26 cellular contexts compared by ENCODE assay signal in the genomic region with DNA sequence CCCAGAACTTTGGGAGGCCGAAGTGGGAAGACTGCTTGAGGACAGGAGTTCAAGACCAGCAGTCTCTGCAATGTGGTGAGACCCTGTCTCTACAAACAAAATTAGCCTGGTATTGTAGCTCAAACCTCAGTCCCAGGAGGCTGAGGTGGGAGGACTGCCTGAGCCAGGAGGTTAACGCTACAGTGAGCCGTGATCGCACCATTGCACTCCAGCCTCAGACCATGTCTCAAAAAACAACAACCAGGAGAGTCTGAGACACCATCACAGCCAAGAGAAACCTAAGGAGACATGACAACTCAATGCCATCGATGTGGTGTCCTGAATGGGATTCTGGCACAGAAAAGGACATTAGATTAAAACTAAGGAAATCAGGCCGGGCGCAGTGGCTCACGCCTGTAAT. TPM values are rescaled to one million over a fixed set of nuclear protein-coding genes. Genes with fewer than 3 reads are reported as not detected.
DNase-seq lines count a peak whose midpoint lies in the region; ATAC-seq, FAIRE-seq and TF ChIP-seq lines count a peak whose summit lies in the region.
"Had no signal": no experiment of that assay in that cellular context is flagged by ENCODE, and none has a peak within 500 bp of the region (broad histone marks: within the 10 kb centered on the region; RNA-seq: fewer than 3 reads in every experiment).

No MANE protein-coding gene starts in this region.

- no peak for TF ChIP-seq EP300 in K562 (IDR thresholded peaks at IDR 0.05; ENCODE audit: low read length)

- no peak for ATAC-seq in K562
- no peak for ATAC-seq in stimulated activated memory B cell treated with anti-CD40 and anti-IgM and Interleukin-4, amounts not matched to agents 10 μg/mL and 1 μg/mL and 100 μg/mL, for 72 hours
- ATAC-seq in effector memory CD8-positive, alpha-beta T cell (replicated peaks), result no peak
- ATAC-seq: A549, GM12878, GM23338 had no signal

- H3K36me3 Mint-ChIP-seq in stimulated activated memory B cell treated with anti-CD40 and anti-IgM and Interleukin-4, amounts not matched to agents 10 μg/mL and 1 μg/mL and 100 μg/mL, for 72 hours, result no peaks in the 10 kb centered on the region
- H3K36me3 Mint-ChIP-seq in effector memory CD8-positive, alpha-beta T cell (ENCODE audit: insufficient read depth), result no peaks in the 10 kb centered on the region
- H3K36me3 Mint-ChIP-seq: CD8-positive, alpha-beta memory T cell had no signal

- H3K4ac ChIP-seq in neuronal stem cell (ENCODE audit: low read length), result no peak overlapping the region

- no peaks in the 10 kb centered on the region for H3K79me1 ChIP-seq in neuronal stem cell (ENCODE audit: low read depth, low read length)

- no peak overlapping the region for H2BK15ac ChIP-seq in neuronal stem cell (ENCODE audit: low read length)

- H2AFZ ChIP-seq in K562 (ENCODE audit: low read depth, low read length), result peak overlapping the region; percentile 14; the same call in 1 of the 2 replicates
- no peak overlapping the region for H2AFZ ChIP-seq in neuronal stem cell (ENCODE audit: low read length)
- H2AFZ ChIP-seq: GM23338 had no signal

- H3K27me3 ChIP-seq in BLaER1, result no peaks in the 10 kb centered on the region
- H3K27me3 ChIP-seq in K562 (ENCODE audit: control insufficient read depth in 2 of 2, insufficient read depth in 2 of 2, low read length in 2 of 2), result no peaks in the 10 kb centered on the region
- H3K27me3 ChIP-seq in neuronal stem cell (ENCODE audit: control insufficient read depth in 3 of 3, insufficient read depth in 3 of 3, low read depth in 1 of 3, low read length in 3 of 3), result no peaks in the 10 kb centered on the region
- H3K27me3 ChIP-seq: BE2C had no signal

- no peak for TF ChIP-seq CTCF in K562 (IDR thresholded peaks at IDR 0.05 in 2 of 3, conservative IDR thresholded peaks at IDR 0.05 in 1 of 3; ENCODE audit: insufficient read depth in 2 of 3, low read depth in 1 of 3, low read length in 3 of 3)

- no peaks in the 10 kb centered on the region for H3K36me3 ChIP-seq in BLaER1
- H3K36me3 ChIP-seq in K562 (ENCODE audit: control insufficient read depth, insufficient read depth, low read length), result no peaks in the 10 kb centered on the region
- H3K36me3 ChIP-seq in neuronal stem cell (replicated peaks in 1 of 2; ENCODE audit: control insufficient read depth in 2 of 2, insufficient read depth in 2 of 2, low read length in 2 of 2), result peaks cover 0 to 2% of the 10 kb centered on the region in 2 donors
- H3K36me3 ChIP-seq: BE2C, HAP-1 had no signal

- H3K9ac ChIP-seq in BLaER1 (no peak overlapping the region), K562 (ENCODE audit: insufficient read depth in 1 of 2, low read depth in 2 of 2, low read length in 2 of 2) (no peak overlapping the region), neuronal stem cell (ENCODE audit: low read depth, low read length, poor library complexity) (no peak overlapping the region)

- in situ Hi-C loops in K562 (cut with MboI), result no loop called here

- H4K20me1 ChIP-seq in BLaER1 (no peaks in the 10 kb centered on the region), K562 (replicated peaks; ENCODE audit: control insufficient read depth, insufficient read depth, low read length) (no peaks in the 10 kb centered on the region)

- no peaks in the 10 kb centered on the region for H3K79me2 ChIP-seq in K562 (ENCODE audit: control insufficient read depth, insufficient read depth, low read length)

- no peaks in the 10 kb centered on the region for H3K4me1 Mint-ChIP-seq in stimulated activated memory B cell treated with anti-CD40 and anti-IgM and Interleukin-4, amounts not matched to agents 10 μg/mL and 1 μg/mL and 100 μg/mL, for 72 hours
- H3K4me1 Mint-ChIP-seq in effector memory CD8-positive, alpha-beta T cell (ENCODE audit: low read depth in 2 of 2), result peaks cover 0 to 5% of the 10 kb centered on the region in 2 donors
- H3K4me1 Mint-ChIP-seq: CD8-positive, alpha-beta memory T cell had no signal

- no peak overlapping the region for H3K4me3 Mint-ChIP-seq in stimulated activated memory B cell treated with anti-CD40 and anti-IgM and Interleukin-4, amounts not matched to agents 10 μg/mL and 1 μg/mL and 100 μg/mL, for 72 hours
- H3K4me3 Mint-ChIP-seq in effector memory CD8-positive, alpha-beta T cell, result no peak overlapping the region
- H3K4me3 Mint-ChIP-seq: CD4-positive, alpha-beta T cell; CD8-positive, alpha-beta memory T cell; GM23338; HFFc6 had no signal

- H3K27ac Mint-ChIP-seq in stimulated activated memory B cell treated with anti-CD40 and anti-IgM and Interleukin-4, amounts not matched to agents 10 μg/mL and 1 μg/mL and 100 μg/mL, for 72 hours, result peak overlapping the region; percentile 13
- no peak overlapping the region for H3K27ac Mint-ChIP-seq in effector memory CD8-positive, alpha-beta T cell
- H3K27ac Mint-ChIP-seq: CD4-positive, alpha-beta T cell; CD8-positive, alpha-beta memory T cell; GM23338; HFFc6 had no signal

- WGBS in K562 (ENCODE audit: insufficient coverage, low coverage, missing lambda C conversion rate), result 73% methylated on average over 8 of the region's 8 CpGs
- WGBS in neuronal stem cell (ENCODE audit: extremely low coverage in 2 of 2, insufficient read length in 2 of 2, insufficient replicate concordance in 1 of 2), 2 donors, result no CpG with 5 or more reads among the region's 8 CpGs

- DNase-seq in K562 (ENCODE audit: extremely low read depth in 1 of 4, low spot score in 3 of 4) (no peak), neuronal stem cell (ENCODE audit: low spot score) (no peak), NCI-H146 treated with DMSO at 0.1 percent for 48 hours (lab: John Stamatoyannopoulos, UW; ENCODE audit: unreplicated experiment) (no peak)
- no peak for DNase-seq in effector memory CD8-positive, alpha-beta T cell
- DNase-seq in activated CD4-positive, alpha-beta T cell treated with anti-CD3 and anti-CD28 coated beads, Interleukin-2, amount 50 U/mL, for 1 hour, result no peak
- DNase-seq: 8988T; ACHN; AML-193; BE2C; CD4-positive, alpha-beta T cell; CD8-positive, alpha-beta memory T cell; DMS 273 treated with DMSO at 0.1 percent for 48 hours; DMS79; EL; GDM1; HFFc6 had no signal

- CTCF ChIA-PET in K562 (lab: Yijun Ruan, JAX; ENCODE audit: low intra/inter-chr PET ratio), result no interaction called here

- POLR2A ChIA-PET in K562 (lab: Yijun Ruan, JAX), result interaction anchor here (0.6 kb wide), 1 partner anchor 172 kb away, joined by 5 read pairs; no protein-coding TSS in a partner anchor

- H3K4me1 ChIP-seq in BLaER1 (peaks cover 28% of the 10 kb centered on the region), K562 (replicated peaks in 1 of 2; ENCODE audit: control insufficient read depth in 2 of 2, insufficient read depth in 2 of 2, low read length in 2 of 2) (peaks cover 5 to 12% of the 10 kb centered on the region in 2 experiments; a peak in 2 of 5 replicates), neuronal stem cell (ENCODE audit: control insufficient read depth in 2 of 2, insufficient read depth in 1 of 2, low read depth in 1 of 2, low read length in 2 of 2) (peaks cover 0 to 3% of the 10 kb centered on the region in 2 donors)
- H3K4me1 ChIP-seq: A549, BE2C, HAP-1 had no signal

- H3K4me2 ChIP-seq in BLaER1 (peak overlapping the region; percentile 43), K562 (ENCODE audit: insufficient read depth, low read length) (no peak overlapping the region), neuronal stem cell (ENCODE audit: insufficient read depth, low read length, poor library complexity, severe bottlenecking) (no peak overlapping the region)
- H3K4me2 ChIP-seq: A549, GM23338 had no signal

- no peaks in the 10 kb centered on the region for H3K9me3 Mint-ChIP-seq in stimulated activated memory B cell treated with anti-CD40 and anti-IgM and Interleukin-4, amounts not matched to agents 10 μg/mL and 1 μg/mL and 100 μg/mL, for 72 hours
- H3K9me3 Mint-ChIP-seq in effector memory CD8-positive, alpha-beta T cell, result no peaks in the 10 kb centered on the region
- H3K9me3 Mint-ChIP-seq: CD4-positive, alpha-beta T cell; CD8-positive, alpha-beta memory T cell; GM23338; HFFc6 had no signal

- H2AK5ac ChIP-seq in neuronal stem cell (ENCODE audit: low read depth, low read length), result no peak overlapping the region

- BruUV-seq in K562 (replicated peaks; lab: Mats Ljungman, UMichigan), result no TSS peak

- intact Hi-C loops in K562 (cut with micrococcal nuclease), result no loop called here

- peak overlapping the region; percentile 2 for H2BK12ac ChIP-seq in neuronal stem cell (ENCODE audit: low read length)

- no peak overlapping the region for H3K23ac ChIP-seq in neuronal stem cell (ENCODE audit: low read depth, low read length, poor library complexity)

- no peak overlapping the region for H4K91ac ChIP-seq in neuronal stem cell (ENCODE audit: low read depth, low read length, poor library complexity)

- FAIRE-seq in K562 (lab: Jason Lieb, UNC), result no peak
- FAIRE-seq: A549, D721Med, GM12878, GM18507, H54 had no signal

- no peaks in the 10 kb centered on the region for H3K9me3 ChIP-seq in BLaER1
- H3K9me3 ChIP-seq in K562 (replicated peaks; ENCODE audit: control insufficient read depth, insufficient read depth, low read depth, low read length), result no peaks in the 10 kb centered on the region
- peaks cover 0 to 3% of the 10 kb centered on the region in 2 donors for H3K9me3 ChIP-seq in neuronal stem cell (replicated peaks in 1 of 2; ENCODE audit: control insufficient read depth in 2 of 2, insufficient read depth in 1 of 2, low read depth in 1 of 2, low read length in 2 of 2)
- H3K9me3 ChIP-seq: A549, BE2C, HAP-1 had no signal

- H3K27ac ChIP-seq in BLaER1 (no peak overlapping the region), K562 (ENCODE audit: extremely low read depth, low read depth, low read length) (no peak overlapping the region), neuronal stem cell (replicated peaks; ENCODE audit: low read length) (no peak overlapping the region)
- H3K27ac ChIP-seq: A549, C4-2B had no signal

- H3K4me3 ChIP-seq in BLaER1, result no peak overlapping the region
- no peak overlapping the region for H3K4me3 ChIP-seq in K562
- H3K4me3 ChIP-seq in neuronal stem cell (ENCODE audit: low read length in 2 of 2), result no peak overlapping the region
- H3K4me3 ChIP-seq: A549, GM12878, GM23338, HAP-1 had no signal

- H3K9me1 ChIP-seq in K562 (ENCODE audit: control insufficient read depth, insufficient read depth, low read length), result no peaks in the 10 kb centered on the region

- TF ChIP-seq RAD21 in K562 (CRISPR knock-in tag; conservative IDR thresholded peaks at IDR 0.05 in 1 of 2, IDR thresholded peaks at IDR 0.05 in 1 of 2), result no peak

- H3K14ac ChIP-seq in neuronal stem cell (ENCODE audit: low read length), result no peak overlapping the region

- H2BK5ac ChIP-seq in neuronal stem cell (ENCODE audit: low read length), result no peak overlapping the region

- H3K27me3 Mint-ChIP-seq in stimulated activated memory B cell treated with anti-CD40 and anti-IgM and Interleukin-4, amounts not matched to agents 10 μg/mL and 1 μg/mL and 100 μg/mL, for 72 hours, result peaks cover 14% of the 10 kb centered on the region
- no peaks in the 10 kb centered on the region for H3K27me3 Mint-ChIP-seq in effector memory CD8-positive, alpha-beta T cell
- H3K27me3 Mint-ChIP-seq: CD4-positive, alpha-beta T cell had no signal

- H2BK120ac ChIP-seq in neuronal stem cell (ENCODE audit: low read depth, low read length), result no peak overlapping the region

- H4K8ac ChIP-seq in neuronal stem cell (ENCODE audit: low read depth, low read length), result no peak overlapping the region

- H3K18ac ChIP-seq in neuronal stem cell (ENCODE audit: low read length), result no peak overlapping the region

- TF ChIP-seq POLR2A in K562 (conservative IDR thresholded peaks at IDR 0.05), result no peak

RNA-seq across cellular contexts. Expression of a gene that starts 28.3 kb away (rescaled TPM):
- 208 and 244 TPM in 2 replicates for total RNA-seq in K562 (2011; cell fraction: chromatin; rRNA removed; ENCODE audit: low replicate concordance)
- total RNA-seq in K562 (2011; cell fraction: nucleolus; rRNA removed), result 95.6 and 101 TPM in 2 replicates
- 128 and 146 TPM in 2 replicates for total RNA-seq in K562 (2011; cell fraction: nucleoplasm; rRNA removed)
- total RNA-seq in K562 (2014; rRNA removed) (19.0 and 21.3 TPM in 2 replicates), K562 (2014; rRNA removed; fragmentation: Illumina TruSeq; extraction: Trizol) (22.3 and 23.4 TPM in 2 replicates), K562 (2015; rRNA removed; fragmentation: Illumina TruSeq; extraction: Trizol) (26.4 and 27.1 TPM in 2 replicates), K562 (2021) (37.9 and 39.3 TPM in 2 replicates)
- polyA plus RNA-seq in K562 (2011; rRNA removed) (19.0 and 30.7 TPM in 2 replicates), K562 (2014; fragmentation: Illumina TruSeq; extraction: Trizol) (35.1 and 37.7 TPM in 2 replicates), K562 (2014; fragmentation: Nextera tagmentation; extraction: Ambion mirVana) (1 to 10 TPM; 5.0 to 7.2 TPM), K562 (2014; rRNA removed) (19.8 and 21.3 TPM in 2 replicates)
- polyA plus RNA-seq in K562 (2011; cell fraction: cytosol; rRNA removed), result 23.8 and 26.0 TPM in 2 replicates
- polyA plus RNA-seq in K562 (2011; cell fraction: nucleus; rRNA removed), result 71.8 and 106 TPM in 2 replicates
- 25.1 and 26.1 TPM in 2 replicates for polyA plus RNA-seq in K562 (2012)
- polyA minus RNA-seq in K562 (2011; rRNA and poly(A)+ RNA removed), result 65.3 and 71.5 TPM in 2 replicates
- polyA minus RNA-seq in K562 (2011; cell fraction: cytosol; rRNA and poly(A)+ RNA removed), result 31.0 and 35.6 TPM in 2 replicates
- 38.8 and 59.3 TPM in 2 replicates for polyA minus RNA-seq in K562 (2011; cell fraction: nucleus; rRNA and poly(A)+ RNA removed)
- polyA plus RNA-seq in neuronal stem cell (2013, experiment 1 of 2), result 25.4 TPM
- 26.1 TPM for polyA plus RNA-seq in neuronal stem cell (2013, experiment 2 of 2)

RNA-seq across cellular contexts. Expression of a gene that starts 34.1 kb away (rescaled TPM):
- not detected in 2 replicates for total RNA-seq in K562 (2011; cell fraction: chromatin; rRNA removed; ENCODE audit: low replicate concordance)
- not detected in 2 replicates for total RNA-seq in K562 (2011; cell fraction: nucleolus; rRNA removed)
- total RNA-seq in K562 (2011; cell fraction: nucleoplasm; rRNA removed), result not detected in 2 replicates
- not detected in 2 replicates for total RNA-seq in K562 (2014; rRNA removed)
- total RNA-seq in K562 (2014; rRNA removed; fragmentation: Illumina TruSeq; extraction: Trizol), result not detected in 2 replicates
- total RNA-seq in K562 (2015; rRNA removed; fragmentation: Illumina TruSeq; extraction: Trizol), result not detected in 2 replicates
- total RNA-seq in K562 (2021), result not detected in 2 replicates
- not detected in 2 replicates for polyA plus RNA-seq in K562 (2011; rRNA removed)
- polyA plus RNA-seq in K562 (2011; cell fraction: cytosol; rRNA removed), result not detected in 2 replicates
- not detected in 2 replicates for polyA plus RNA-seq in K562 (2011; cell fraction: nucleus; rRNA removed)
- not detected in 2 replicates for polyA plus RNA-seq in K562 (2012)
- not detected in 2 replicates for polyA plus RNA-seq in K562 (2014; fragmentation: Illumina TruSeq; extraction: Trizol)
- not detected for polyA plus RNA-seq in K562 (2014; fragmentation: Nextera tagmentation; extraction: Ambion mirVana)
- polyA plus RNA-seq in K562 (2014; rRNA removed), result not detected in 2 replicates
- polyA minus RNA-seq in K562 (2011; rRNA and poly(A)+ RNA removed), result not detected in 2 replicates
- polyA minus RNA-seq in K562 (2011; cell fraction: cytosol; rRNA and poly(A)+ RNA removed), result 1.3 and 1.7 TPM in 2 replicates
- polyA minus RNA-seq in K562 (2011; cell fraction: nucleus; rRNA and poly(A)+ RNA removed), result 0.27 and 0.33 TPM in 2 replicates
- polyA plus RNA-seq in neuronal stem cell (2013, experiment 1 of 2), result 6.5 TPM
- polyA plus RNA-seq in neuronal stem cell (2013, experiment 2 of 2), result 6.2 TPM
- total RNA-seq: CD4-positive, alpha-beta T cell had no signal
